ENCODE assay signal across 8 cellular contexts in the genomic region with DNA sequence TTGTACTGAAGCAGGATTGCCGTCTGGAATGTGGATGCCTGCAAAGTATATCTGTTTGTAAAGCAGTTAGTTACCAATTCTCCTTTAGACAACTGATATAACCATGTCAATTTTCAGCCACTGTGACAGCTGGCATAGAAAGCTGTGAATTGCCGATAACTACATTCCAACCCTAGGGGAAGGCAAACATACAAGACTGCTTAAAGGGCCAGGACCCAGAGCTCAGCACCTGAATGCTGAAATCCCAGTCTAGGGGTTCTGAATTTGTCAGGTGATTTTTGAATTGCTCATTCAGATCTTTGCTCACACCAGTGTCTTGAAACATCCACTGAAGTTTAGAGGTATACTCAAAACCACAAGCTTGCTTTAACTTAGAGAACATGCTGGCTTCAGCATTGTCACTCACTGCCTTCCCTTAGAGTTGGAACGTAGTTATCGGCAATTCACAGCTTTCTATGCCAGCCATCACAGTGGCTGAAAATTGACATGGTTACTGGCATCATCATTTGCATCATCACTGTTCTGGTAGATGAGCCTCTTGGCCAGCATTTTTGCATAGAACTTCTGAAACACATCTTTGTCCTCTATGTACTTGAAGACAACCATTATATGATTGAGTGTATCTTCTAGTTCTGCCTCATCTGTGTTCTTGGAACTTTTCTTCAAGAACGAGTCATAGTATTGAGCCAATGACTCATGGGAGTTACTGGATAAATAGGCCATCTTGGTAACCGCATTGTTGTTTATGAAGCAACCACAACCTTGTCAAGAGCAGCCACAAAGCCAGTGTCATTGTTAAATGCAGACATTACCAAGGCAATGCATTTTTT.
DNase-seq lines count a peak whose midpoint lies in the region; ATAC-seq and TF ChIP-seq lines count a peak whose summit lies in the region.

No MANE protein-coding gene starts in this region.

- ATAC-seq in GM18858 (IDR thresholded peaks at IDR 0.05; ENCODE audit: unreplicated experiment) (peak; percentile 60), HG02623 (IDR thresholded peaks at IDR 0.05; ENCODE audit: unreplicated experiment) (peak; percentile 84), HG02885 (IDR thresholded peaks at IDR 0.05; ENCODE audit: poor library complexity, unreplicated experiment) (no peak)

- TF ChIP-seq CTCF in kidney epithelial cell (IDR thresholded peaks at IDR 0.05; ENCODE audit: insufficient read depth, low read length, poor library complexity, severe bottlenecking): no peak

- H3K27me3 ChIP-seq in kidney epithelial cell (ENCODE audit: control insufficient read depth, insufficient read depth, low read length): no peaks in the 10 kb centered on the region

- peaks cover 7% of the 10 kb centered on the region for H3K36me3 Mint-ChIP-seq in T-helper 2 cell treated with Interferon-gamma antibody and Interleukin-4, amounts not matched to agents 5 μg/mL and 100 μg/mL, for 36 hours (ENCODE audit: low read depth)

- H3K4me3 ChIP-seq in kidney epithelial cell (ENCODE audit: low read depth, low read length): no peak overlapping the region

- H3K4me1 Mint-ChIP-seq in T-helper 2 cell treated with Interferon-gamma antibody and Interleukin-4, amounts not matched to agents 5 μg/mL and 100 μg/mL, for 36 hours (ENCODE audit: low read depth): peaks cover 31% of the 10 kb centered on the region

- no peaks in the 10 kb centered on the region for H3K36me3 ChIP-seq in kidney epithelial cell (ENCODE audit: control insufficient read depth, insufficient read depth, low read length)

- peak; percentile 65 for DNase-seq in T-helper 2 cell treated with Interferon-gamma antibody and Interleukin-4, amounts not matched to agents 5 μg/mL and 100 μg/mL, for 36 hours (ENCODE audit: low spot score)
- DNase-seq in kidney epithelial cell (ENCODE audit: low read depth) (peak; percentile 85), NCI-H774 (lab: John Stamatoyannopoulos, UW) (no peak), epidermal melanocyte (ENCODE audit: insufficient read length, low spot score) (no peak), NCI-H1105 treated with DMSO at 0.1 percent for 48 hours (lab: John Stamatoyannopoulos, UW) (no peak)

- H3K27me3 Mint-ChIP-seq in T-helper 2 cell treated with Interferon-gamma antibody and Interleukin-4, amounts not matched to agents 5 μg/mL and 100 μg/mL, for 36 hours (ENCODE audit: low read depth): peaks cover 10% of the 10 kb centered on the region

- peak overlapping the region; percentile 56 for H3K4me3 Mint-ChIP-seq in T-helper 2 cell treated with Interferon-gamma antibody and Interleukin-4, amounts not matched to agents 5 μg/mL and 100 μg/mL, for 36 hours

- H3K9me3 Mint-ChIP-seq in T-helper 2 cell treated with Interferon-gamma antibody and Interleukin-4, amounts not matched to agents 5 μg/mL and 100 μg/mL, for 36 hours: peaks cover 47% of the 10 kb centered on the region

- peak overlapping the region; percentile 91 for H3K27ac Mint-ChIP-seq in T-helper 2 cell treated with Interferon-gamma antibody and Interleukin-4, amounts not matched to agents 5 μg/mL and 100 μg/mL, for 36 hours

Comparison
In these comparisons a context has a peak if more than half of its experiments do, and no peak if none do; other contexts are left out.
1. DNase-seq: peak in T-helper 2 cell treated with Interferon-gamma antibody and Interleukin-4, amounts not matched to agents 5 μg/mL and 100 μg/mL, for 36 hours (single experiment) and kidney epithelial cell (single experiment); none in NCI-H774 (single experiment), epidermal melanocyte (single experiment) and NCI-H1105 treated with DMSO at 0.1 percent for 48 hours (single experiment).